In genomic region chr22:19887251-19887985, GRCh38 we compare ENCODE assay signal across 9 cellular contexts. TPM values are rescaled to one million over a fixed set of nuclear protein-coding genes. Genes with fewer than 3 reads are reported as not detected.
DNase-seq lines count a peak whose midpoint lies in the region; ATAC-seq and TF ChIP-seq lines count a peak whose summit lies in the region.
"Had no signal": no experiment of that assay in that cellular context is flagged by ENCODE, and none has a peak within 500 bp of the region (broad histone marks: within the 10 kb centered on the region; RNA-seq: fewer than 3 reads in every experiment).

No MANE protein-coding gene starts in this region.

- no peak for TF ChIP-seq CTCF in CD4-positive, alpha-beta T cell (IDR thresholded peaks at IDR 0.05)
- TF ChIP-seq CTCF in neural progenitor cell (IDR thresholded peaks at IDR 0.05) = no peak

- H3F3A ChIP-seq in neural progenitor cell (ENCODE audit: low read depth) = peaks cover 16% of the 10 kb centered on the region

- H3K4me2 ChIP-seq in neural progenitor cell = no peak overlapping the region

- no peak for ATAC-seq in CD4-positive, alpha-beta T cell (ENCODE audit: poor library complexity)
- no peak for ATAC-seq in activated naive CD8-positive, alpha-beta T cell treated with anti-CD3 and anti-CD28 coated beads, Interleukin-2, amount 50 U/mL, for 24 hours

- no peaks in the 10 kb centered on the region for H3K27me3 ChIP-seq in CD4-positive, alpha-beta T cell (ENCODE audit: control insufficient read depth, insufficient read depth, low read length)
- H3K27me3 ChIP-seq in neural progenitor cell = peaks cover 28% of the 10 kb centered on the region
- H3K27me3 ChIP-seq: SJCRH30 had no signal

- H3K9ac ChIP-seq in neural progenitor cell = no peak overlapping the region

- H3K9me3 ChIP-seq in CD4-positive, alpha-beta T cell (ENCODE audit: control insufficient read depth, low read length) = no peaks in the 10 kb centered on the region
- H3K9me3 ChIP-seq in neural progenitor cell (ENCODE audit: low read depth) = no peaks in the 10 kb centered on the region
- H3K9me3 ChIP-seq: SJCRH30 had no signal

- no peaks in the 10 kb centered on the region for H3K27me3 Mint-ChIP-seq in CD4-positive, alpha-beta T cell
- H3K27me3 Mint-ChIP-seq in IgD-negative memory B cell = no peaks in the 10 kb centered on the region
- no peaks in the 10 kb centered on the region for H3K27me3 Mint-ChIP-seq in activated naive CD8-positive, alpha-beta T cell treated with anti-CD3 and anti-CD28 coated beads, Interleukin-2, amount 50 U/mL, for 24 hours
- peaks cover 7% of the 10 kb centered on the region for H3K27me3 Mint-ChIP-seq in neural progenitor cell (ENCODE audit: insufficient read depth, low read depth)

- intact Hi-C loops in CD4-positive, alpha-beta T cell (cut with DNase I, micrococcal nuclease) = loop anchor here in 1 of 2 experiments (1.0 kb wide), 1 partner anchor 32 kb away; no protein-coding TSS in a partner anchor

- H3K27ac Mint-ChIP-seq in CD4-positive, alpha-beta T cell = peak overlapping the region; percentile 97
- H3K27ac Mint-ChIP-seq in IgD-negative memory B cell (peak overlapping the region; percentile 2 to 88 (median 4)), neural progenitor cell (peak overlapping the region; percentile 37)
- peak overlapping the region; percentile 70 for H3K27ac Mint-ChIP-seq in activated naive CD8-positive, alpha-beta T cell treated with anti-CD3 and anti-CD28 coated beads, Interleukin-2, amount 50 U/mL, for 24 hours

- H3K4me1 Mint-ChIP-seq in CD4-positive, alpha-beta T cell (ENCODE audit: low read depth) = peaks cover 70% of the 10 kb centered on the region
- H3K4me1 Mint-ChIP-seq in IgD-negative memory B cell (peaks cover 20 to 29% (median 27%) of the 10 kb centered on the region in 3 donors), neural progenitor cell (peaks cover 29% of the 10 kb centered on the region)
- peaks cover 52% of the 10 kb centered on the region for H3K4me1 Mint-ChIP-seq in activated naive CD8-positive, alpha-beta T cell treated with anti-CD3 and anti-CD28 coated beads, Interleukin-2, amount 50 U/mL, for 24 hours

- H3K79me2 ChIP-seq in neural progenitor cell (ENCODE audit: low read depth) = no peaks in the 10 kb centered on the region

- DNase-seq in CD4-positive, alpha-beta T cell = no peak
- no peak for DNase-seq in activated naive CD8-positive, alpha-beta T cell treated with anti-CD3 and anti-CD28 coated beads, Interleukin-2, amount 50 U/mL, for 24 hours
- DNase-seq in neural progenitor cell (ENCODE audit: low spot score) (no peak), NCI-H187 (lab: John Stamatoyannopoulos, UW) (no peak), epidermal melanocyte (ENCODE audit: insufficient read length, low spot score) (no peak)
- DNase-seq in stimulated activated CD4-positive, alpha-beta T cell treated with anti-CD3 and anti-CD28 coated beads, Interleukin-2, amount 100 ng/mL, for 48 hours = no peak
- DNase-seq: stimulated activated CD4-positive, alpha-beta T cell treated with anti-CD3 and anti-CD28 coated beads, Interleukin-12 subunit alpha, Interleukin-12 subunit beta, amount 100 ng/mL, for 4 hours had no signal

- CTCF ChIA-PET in CD4-positive, alpha-beta T cell (lab: Charles Lee) = interaction anchor here (0.9 to 2.8 kb wide), 5 partner anchors 9 to 156 kb away, joined by 3 to 10 read pairs (median 7); partner anchors contain the start of genes GNB1L and RTL10

- POLR2A ChIA-PET in CD4-positive, alpha-beta T cell (lab: Charles Lee) = interaction anchor here (1.1 to 2.1 kb wide), 4 partner anchors 9 to 43 kb away, joined by 4 to 32 read pairs (median 7); partner anchors contain the start of genes GNB1L and RTL10

- H3K4me3 Mint-ChIP-seq in CD4-positive, alpha-beta T cell = peak overlapping the region; percentile 76
- H3K4me3 Mint-ChIP-seq in IgD-negative memory B cell (peak overlapping the region in 1 of 4 donors; percentile 63), neural progenitor cell (no peak overlapping the region)
- no peak overlapping the region for H3K4me3 Mint-ChIP-seq in activated naive CD8-positive, alpha-beta T cell treated with anti-CD3 and anti-CD28 coated beads, Interleukin-2, amount 50 U/mL, for 24 hours

- no peaks in the 10 kb centered on the region for H3K9me3 Mint-ChIP-seq in CD4-positive, alpha-beta T cell
- H3K9me3 Mint-ChIP-seq in IgD-negative memory B cell (no peaks in the 10 kb centered on the region), neural progenitor cell (no peaks in the 10 kb centered on the region)
- H3K9me3 Mint-ChIP-seq in activated naive CD8-positive, alpha-beta T cell treated with anti-CD3 and anti-CD28 coated beads, Interleukin-2, amount 50 U/mL, for 24 hours = no peaks in the 10 kb centered on the region

- peaks cover 27% of the 10 kb centered on the region for H3K4me1 ChIP-seq in neural progenitor cell

- no peak overlapping the region for H2AFZ ChIP-seq in neural progenitor cell (replicated peaks)

- H3K36me3 Mint-ChIP-seq in CD4-positive, alpha-beta T cell (ENCODE audit: low read depth) = no peaks in the 10 kb centered on the region
- H3K36me3 Mint-ChIP-seq in IgD-negative memory B cell (peaks cover 4% of the 10 kb centered on the region), neural progenitor cell (no peaks in the 10 kb centered on the region)
- no peaks in the 10 kb centered on the region for H3K36me3 Mint-ChIP-seq in activated naive CD8-positive, alpha-beta T cell treated with anti-CD3 and anti-CD28 coated beads, Interleukin-2, amount 50 U/mL, for 24 hours (ENCODE audit: low read depth)

- H3K36me3 ChIP-seq in neural progenitor cell = no peaks in the 10 kb centered on the region
- H3K36me3 ChIP-seq: SJCRH30 had no signal

- no peak overlapping the region for H3K4me3 ChIP-seq in neural progenitor cell
- H3K4me3 ChIP-seq: SJCRH30 had no signal

- H3K27ac ChIP-seq in CD4-positive, alpha-beta T cell (ENCODE audit: low read depth, low read length) = peak overlapping the region; percentile 90
- no peak overlapping the region for H3K27ac ChIP-seq in neural progenitor cell
- H3K27ac ChIP-seq: SJCRH30 had no signal

- H4K20me1 ChIP-seq in neural progenitor cell (ENCODE audit: low read depth) = peaks cover 7% of the 10 kb centered on the region

RNA-seq across cellular contexts. Expression of gene GNB1L, which starts 32.7 kb away (rescaled TPM):
- 1 to 10 TPM; 3.0 to 6.5 TPM for total RNA-seq in CD4-positive, alpha-beta T cell
- 15.3 TPM for polyA plus RNA-seq in IgD-negative memory B cell
- 3.0 and 11.6 TPM in 2 replicates for total RNA-seq in neural progenitor cell (ENCODE audit: low replicate concordance)

RNA-seq across cellular contexts. Expression of gene RTL10, which starts 32.7 kb away (rescaled TPM):
- total RNA-seq in CD4-positive, alpha-beta T cell = 10 to 100 TPM; 24.7 TPM
- 7.3 TPM for polyA plus RNA-seq in IgD-negative memory B cell
- total RNA-seq in neural progenitor cell (ENCODE audit: low replicate concordance) = 7.3 and 16.3 TPM in 2 replicates

RNA-seq across cellular contexts. Expression of gene COMT, which starts 54.2 kb away (rescaled TPM):
- 10 to 100 TPM; 11.3 to 11.4 TPM for total RNA-seq in CD4-positive, alpha-beta T cell
- 85.3 TPM for polyA plus RNA-seq in IgD-negative memory B cell
- total RNA-seq in neural progenitor cell (ENCODE audit: low replicate concordance) = 1.1 and 1.3 TPM in 2 replicates

RNA-seq across cellular contexts. Expression of gene TXNRD2, which starts 54.2 kb away (rescaled TPM):
- 10 to 100 TPM; 18.6 to 19.5 TPM for total RNA-seq in CD4-positive, alpha-beta T cell
- 17.3 TPM for polyA plus RNA-seq in IgD-negative memory B cell
- total RNA-seq in neural progenitor cell (ENCODE audit: low replicate concordance) = 0.19 and 3.1 TPM in 2 replicates

Comparison
In these comparisons a context has a peak if more than half of its experiments do, and no peak if none do; other contexts are left out.
1. H3K27ac Mint-ChIP-seq: peak in every context shown above with its lines; median percentile 97 in CD4-positive, alpha-beta T cell; 70 in activated naive CD8-positive, alpha-beta T cell treated with anti-CD3 and anti-CD28 coated beads, Interleukin-2, amount 50 U/mL, for 24 hours; 37 in neural progenitor cell; 4 in IgD-negative memory B cell.